14 cellular contexts compared by ENCODE assay signal in the genomic region with DNA sequence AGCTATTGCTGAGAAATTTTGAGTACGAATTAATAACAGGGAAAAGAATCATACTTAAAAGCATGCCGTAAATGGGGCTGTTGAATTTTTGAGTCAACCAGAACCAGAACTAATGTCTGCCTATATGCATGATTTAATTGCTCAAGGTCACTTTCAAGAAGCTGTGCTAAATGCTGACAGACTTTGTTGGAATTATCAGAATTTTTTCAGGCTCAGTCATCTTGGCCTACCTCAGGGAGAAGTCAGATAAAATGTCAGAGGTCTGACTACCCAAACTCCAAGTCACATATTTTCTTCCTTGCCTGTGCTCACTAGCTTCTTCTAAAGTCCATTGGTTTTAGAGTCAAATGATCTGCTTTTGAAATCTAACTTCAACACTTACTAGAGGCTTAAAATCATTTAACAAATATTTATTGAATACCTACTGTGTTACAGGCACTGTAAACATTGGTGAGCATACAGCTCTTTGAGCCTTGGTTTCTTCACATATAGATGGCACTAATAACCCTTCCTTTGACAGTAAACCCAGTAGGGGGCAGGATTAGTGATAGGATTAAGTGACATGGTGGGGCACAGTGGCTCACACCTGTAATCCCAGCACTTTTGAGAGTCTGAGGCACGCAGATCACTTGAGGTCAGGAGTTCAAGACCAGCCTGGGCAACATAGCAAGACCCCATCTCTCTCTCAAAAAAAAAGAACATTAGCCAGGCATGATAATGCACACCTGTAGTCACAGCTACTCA.
DNase-seq lines count a peak whose midpoint lies in the region; ATAC-seq, FAIRE-seq and TF ChIP-seq lines count a peak whose summit lies in the region.
"Had no signal": no experiment of that assay in that cellular context is flagged by ENCODE, and none has a peak within 500 bp of the region (broad histone marks: within the 10 kb centered on the region; RNA-seq: fewer than 3 reads in every experiment).

No MANE protein-coding gene starts in this region.

- no peak for FAIRE-seq in pancreas (lab: Jason Lieb, UNC)
- FAIRE-seq: colon had no signal

- H3K27ac ChIP-seq in epithelial cell of prostate = peak overlapping the region; percentile 31
- H3K27ac ChIP-seq in pancreas = no peak overlapping the region
- H3K27ac ChIP-seq: heart right ventricle had no signal

- intact Hi-C loops in pancreas (cut with DNase I) = no loop called here

- WGBS in pancreas, 2 donors = 55 to 57% methylated on average over 3 of the region's 3 CpGs

- no peaks in the 10 kb centered on the region for H3K27me3 ChIP-seq in pancreas
- H3K27me3 ChIP-seq: heart right ventricle had no signal

- peak in 3 of 4 donors; percentile 32 to 58 (median 55) for ATAC-seq in pancreas
- ATAC-seq in HG03354 (IDR thresholded peaks at IDR 0.05; ENCODE audit: poor library complexity, severe bottlenecking, unreplicated experiment) = no peak
- ATAC-seq in HG03095 (IDR thresholded peaks at IDR 0.05; ENCODE audit: unreplicated experiment) = no peak

- no peaks in the 10 kb centered on the region for H3K36me3 ChIP-seq in pancreas
- H3K36me3 ChIP-seq: heart right ventricle had no signal

- H3K4me1 ChIP-seq in pancreas = peaks cover 0 to 5% (median 3%) of the 10 kb centered on the region in 3 donors

- H3K4me3 ChIP-seq in pancreas = no peak overlapping the region
- H3K4me3 ChIP-seq: heart right ventricle had no signal

- no peaks in the 10 kb centered on the region for H3K9me3 ChIP-seq in pancreas

- no peak for TF ChIP-seq CTCF in pancreas (IDR thresholded peaks at IDR 0.05)

- DNase-seq in ELR (ENCODE audit: low read depth) = peak; percentile 85
- peak; percentile 13 for DNase-seq in NCI-H69 (lab: John Stamatoyannopoulos, UW)
- no peak for DNase-seq in epithelial cell of prostate (ENCODE audit: low read depth, low spot score)
- DNase-seq in pancreas = no peak
- DNase-seq in SKM-1 treated with dmso at 0.1 percent for 144 hours (lab: John Stamatoyannopoulos, UW; ENCODE audit: unreplicated experiment) = no peak
- DNase-seq in DMS 273 treated with DMSO at 0.1 percent for 48 hours (lab: John Stamatoyannopoulos, UW) = no peak
- DNase-seq: activated CD4-positive, alpha-beta T cell treated with anti-CD3 and anti-CD28 coated beads, Interleukin-2, amount 50 U/mL, for 4 hours; heart right ventricle; NCI-H1092; retina; T-helper 1 cell had no signal

Comparison
In these comparisons a context has a peak if more than half of its experiments do, and no peak if none do; other contexts are left out.
1. DNase-seq: peak in ELR (single experiment) and NCI-H69 (single experiment); none in epithelial cell of prostate (single experiment), pancreas (0 of 6), SKM-1 treated with dmso at 0.1 percent for 144 hours (single experiment) and DMS 273 treated with DMSO at 0.1 percent for 48 hours (single experiment).
2. ATAC-seq: peak in pancreas (3 of 4); none in HG03354 (single experiment) and HG03095 (single experiment).